Comparison of ENCODE assay signal across 1 cellular context in the genomic region with DNA sequence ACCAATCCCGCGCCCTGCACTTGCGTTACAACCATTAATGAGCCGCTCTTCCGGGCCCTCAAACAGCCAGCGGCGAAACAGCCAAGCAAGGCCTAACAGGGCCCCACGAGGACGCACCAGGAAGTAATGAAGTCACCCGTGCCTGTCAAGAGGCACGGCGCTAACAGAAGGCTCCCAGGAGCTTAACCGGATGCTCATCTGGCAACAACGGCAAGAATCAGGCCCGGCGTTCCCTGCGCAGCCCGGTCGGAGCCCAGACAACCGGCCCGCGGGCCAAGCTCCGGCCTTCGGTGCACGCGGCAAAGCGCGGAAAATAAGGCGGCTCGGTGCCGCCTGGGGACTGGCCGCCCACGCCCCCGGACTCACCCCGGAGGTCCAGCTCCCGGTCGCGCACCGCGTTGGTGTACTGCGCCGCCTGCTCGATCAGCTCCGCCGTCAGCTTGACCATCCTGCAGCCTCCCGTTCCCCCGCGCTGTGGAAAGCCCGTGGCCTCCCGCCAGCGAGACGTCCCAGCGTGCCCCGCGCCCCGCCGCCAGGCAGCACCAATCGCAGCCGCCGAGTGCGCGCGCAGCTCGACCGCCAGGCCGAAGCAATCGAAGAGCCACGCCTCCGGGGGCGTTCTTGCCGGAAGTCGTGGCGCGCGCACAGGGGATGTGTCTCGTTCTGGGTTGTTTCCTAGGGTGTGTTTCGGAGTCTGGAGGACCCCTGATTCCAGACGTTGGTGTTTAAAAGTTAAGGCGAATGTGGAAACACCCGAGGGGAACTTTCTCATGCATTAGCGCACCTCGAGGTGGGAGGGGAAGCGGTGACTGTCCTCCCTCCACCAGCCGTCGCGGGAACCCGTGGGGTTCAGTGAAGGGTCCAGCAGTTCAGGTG.
A peak's percentile ranks its signal among the peaks of the same experiment; 100 is the strongest.
TF ChIP-seq lines count a peak whose summit lies in the region.

A gene (minus strand): TSS at position 518 of the 876 bp plus-strand sequence. CDS start 70 bp downstream, at position 448.

TF ChIP-seq in HepG2, 621 proteins besides CTCF, POLR2A, EP300 and RAD21 (continued from another document and continues in another):
- TF ChIP-seq, protein P1, sequence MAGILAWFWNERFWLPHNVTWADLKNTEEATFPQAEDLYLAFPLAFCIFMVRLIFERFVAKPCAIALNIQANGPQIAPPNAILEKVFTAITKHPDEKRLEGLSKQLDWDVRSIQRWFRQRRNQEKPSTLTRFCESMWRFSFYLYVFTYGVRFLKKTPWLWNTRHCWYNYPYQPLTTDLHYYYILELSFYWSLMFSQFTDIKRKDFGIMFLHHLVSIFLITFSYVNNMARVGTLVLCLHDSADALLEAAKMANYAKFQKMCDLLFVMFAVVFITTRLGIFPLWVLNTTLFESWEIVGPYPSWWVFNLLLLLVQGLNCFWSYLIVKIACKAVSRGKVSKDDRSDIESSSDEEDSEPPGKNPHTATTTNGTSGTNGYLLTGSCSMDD (CRISPR knock-in tag; IDR thresholded peaks at IDR 0.05), result no peak
- TF ChIP-seq, protein P2, sequence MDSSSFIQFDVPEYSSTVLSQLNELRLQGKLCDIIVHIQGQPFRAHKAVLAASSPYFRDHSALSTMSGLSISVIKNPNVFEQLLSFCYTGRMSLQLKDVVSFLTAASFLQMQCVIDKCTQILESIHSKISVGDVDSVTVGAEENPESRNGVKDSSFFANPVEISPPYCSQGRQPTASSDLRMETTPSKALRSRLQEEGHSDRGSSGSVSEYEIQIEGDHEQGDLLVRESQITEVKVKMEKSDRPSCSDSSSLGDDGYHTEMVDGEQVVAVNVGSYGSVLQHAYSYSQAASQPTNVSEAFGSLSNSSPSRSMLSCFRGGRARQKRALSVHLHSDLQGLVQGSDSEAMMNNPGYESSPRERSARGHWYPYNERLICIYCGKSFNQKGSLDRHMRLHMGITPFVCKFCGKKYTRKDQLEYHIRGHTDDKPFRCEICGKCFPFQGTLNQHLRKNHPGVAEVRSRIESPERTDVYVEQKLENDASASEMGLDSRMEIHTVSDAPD (CRISPR knock-in tag; IDR thresholded peaks at IDR 0.05), result no peak
- TF ChIP-seq ELF1 (CRISPR knock-in tag; IDR thresholded peaks at IDR 0.05) (peak; percentile 90), ZNF232 (CRISPR knock-in tag; IDR thresholded peaks at IDR 0.05; ENCODE audit: borderline replicate concordance) (peak; percentile 30; the same call in 1 of the 2 replicates), ZBTB8A (CRISPR knock-in tag; IDR thresholded peaks at IDR 0.05; ENCODE audit: borderline replicate concordance, low read depth) (peak; percentile 87; the same call in 1 of the 2 replicates), ZFX (CRISPR knock-in tag; IDR thresholded peaks at IDR 0.05; ENCODE audit: low read depth) (peak; percentile 97), ZNF264 (CRISPR knock-in tag; IDR thresholded peaks at IDR 0.05) (peak; percentile 30; the same call in 1 of the 2 replicates), THYN1 (CRISPR knock-in tag; IDR thresholded peaks at IDR 0.05; ENCODE audit: borderline replicate concordance, low read depth) (no peak), POGZ (CRISPR knock-in tag; IDR thresholded peaks at IDR 0.05) (peak; percentile 91), ZNF775 (CRISPR knock-in tag; IDR thresholded peaks at IDR 0.05; ENCODE audit: borderline replicate concordance) (peak; percentile 65; the same call in 1 of the 2 replicates), ZNF24 (IDR thresholded peaks at IDR 0.05) (peak; percentile 75; the same call in 1 of the 2 replicates), ISX (CRISPR knock-in tag; conservative IDR thresholded peaks at IDR 0.05) (peak; percentile 82; the same call in 1 of the 2 replicates), JUND (CRISPR knock-in tag; IDR thresholded peaks at IDR 0.05) (no peak), RXRB (CRISPR knock-in tag; IDR thresholded peaks at IDR 0.05; ENCODE audit: borderline replicate concordance) (peak; percentile 74), ZFY (CRISPR knock-in tag; IDR thresholded peaks at IDR 0.05) (peak; percentile 97), ZNF160 (CRISPR knock-in tag; IDR thresholded peaks at IDR 0.05) (no peak; the same call in 1 of the 2 replicates), SALL2 (CRISPR knock-in tag; IDR thresholded peaks at IDR 0.05) (peak; percentile 95), NCOR1 (IDR thresholded peaks at IDR 0.05; ENCODE audit: borderline replicate concordance, low read length) (peak; percentile 60; the same call in 1 of the 2 replicates), HNRNPK (IDR thresholded peaks at IDR 0.05; ENCODE audit: low read depth, low read length, poor library complexity, severe bottlenecking) (peak; percentile 69), ZC3H13 (CRISPR knock-in tag; IDR thresholded peaks at IDR 0.05) (peak; percentile 98), ZNF143 (CRISPR knock-in tag; IDR thresholded peaks at IDR 0.05) (peak; percentile 97), ZNF780A (CRISPR knock-in tag; IDR thresholded peaks at IDR 0.05) (peak; percentile 66; the same call in 1 of the 2 replicates), HCFC1 (IDR thresholded peaks at IDR 0.05; ENCODE audit: low read depth, low read length) (peak; percentile 73), FOSL2 (CRISPR knock-in tag; IDR thresholded peaks at IDR 0.05) (peak; percentile 55; the same call in 1 of the 2 replicates), ZNF383 (CRISPR knock-in tag; IDR thresholded peaks at IDR 0.05; ENCODE audit: borderline replicate concordance) (peak; percentile 47; the same call in 1 of the 2 replicates), BCL6 (CRISPR knock-in tag; IDR thresholded peaks at IDR 0.05) (peak; percentile 69), KDM5B (CRISPR knock-in tag; IDR thresholded peaks at IDR 0.05; ENCODE audit: borderline replicate concordance) (0 out of 2 replicates have a peak, but pooled peaks have one; percentile 91), FOXK1 (CRISPR knock-in tag; IDR thresholded peaks at IDR 0.05; ENCODE audit: borderline replicate concordance, low read depth) (peak; percentile 95; the same call in 1 of the 2 replicates), CBX5 (CRISPR knock-in tag; IDR thresholded peaks at IDR 0.05; ENCODE audit: borderline replicate concordance) (no peak; the same call in 1 of the 2 replicates), HIVEP1 (CRISPR knock-in tag; IDR thresholded peaks at IDR 0.05) (peak; percentile 81; the same call in 1 of the 2 replicates)
- TF ChIP-seq, protein P3, sequence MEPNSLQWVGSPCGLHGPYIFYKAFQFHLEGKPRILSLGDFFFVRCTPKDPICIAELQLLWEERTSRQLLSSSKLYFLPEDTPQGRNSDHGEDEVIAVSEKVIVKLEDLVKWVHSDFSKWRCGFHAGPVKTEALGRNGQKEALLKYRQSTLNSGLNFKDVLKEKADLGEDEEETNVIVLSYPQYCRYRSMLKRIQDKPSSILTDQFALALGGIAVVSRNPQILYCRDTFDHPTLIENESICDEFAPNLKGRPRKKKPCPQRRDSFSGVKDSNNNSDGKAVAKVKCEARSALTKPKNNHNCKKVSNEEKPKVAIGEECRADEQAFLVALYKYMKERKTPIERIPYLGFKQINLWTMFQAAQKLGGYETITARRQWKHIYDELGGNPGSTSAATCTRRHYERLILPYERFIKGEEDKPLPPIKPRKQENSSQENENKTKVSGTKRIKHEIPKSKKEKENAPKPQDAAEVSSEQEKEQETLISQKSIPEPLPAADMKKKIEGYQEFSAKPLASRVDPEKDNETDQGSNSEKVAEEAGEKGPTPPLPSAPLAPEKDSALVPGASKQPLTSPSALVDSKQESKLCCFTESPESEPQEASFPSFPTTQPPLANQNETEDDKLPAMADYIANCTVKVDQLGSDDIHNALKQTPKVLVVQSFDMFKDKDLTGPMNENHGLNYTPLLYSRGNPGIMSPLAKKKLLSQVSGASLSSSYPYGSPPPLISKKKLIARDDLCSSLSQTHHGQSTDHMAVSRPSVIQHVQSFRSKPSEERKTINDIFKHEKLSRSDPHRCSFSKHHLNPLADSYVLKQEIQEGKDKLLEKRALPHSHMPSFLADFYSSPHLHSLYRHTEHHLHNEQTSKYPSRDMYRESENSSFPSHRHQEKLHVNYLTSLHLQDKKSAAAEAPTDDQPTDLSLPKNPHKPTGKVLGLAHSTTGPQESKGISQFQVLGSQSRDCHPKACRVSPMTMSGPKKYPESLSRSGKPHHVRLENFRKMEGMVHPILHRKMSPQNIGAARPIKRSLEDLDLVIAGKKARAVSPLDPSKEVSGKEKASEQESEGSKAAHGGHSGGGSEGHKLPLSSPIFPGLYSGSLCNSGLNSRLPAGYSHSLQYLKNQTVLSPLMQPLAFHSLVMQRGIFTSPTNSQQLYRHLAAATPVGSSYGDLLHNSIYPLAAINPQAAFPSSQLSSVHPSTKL (CRISPR knock-in tag; IDR thresholded peaks at IDR 0.05), result peak; percentile 63
- TF ChIP-seq, protein P4, sequence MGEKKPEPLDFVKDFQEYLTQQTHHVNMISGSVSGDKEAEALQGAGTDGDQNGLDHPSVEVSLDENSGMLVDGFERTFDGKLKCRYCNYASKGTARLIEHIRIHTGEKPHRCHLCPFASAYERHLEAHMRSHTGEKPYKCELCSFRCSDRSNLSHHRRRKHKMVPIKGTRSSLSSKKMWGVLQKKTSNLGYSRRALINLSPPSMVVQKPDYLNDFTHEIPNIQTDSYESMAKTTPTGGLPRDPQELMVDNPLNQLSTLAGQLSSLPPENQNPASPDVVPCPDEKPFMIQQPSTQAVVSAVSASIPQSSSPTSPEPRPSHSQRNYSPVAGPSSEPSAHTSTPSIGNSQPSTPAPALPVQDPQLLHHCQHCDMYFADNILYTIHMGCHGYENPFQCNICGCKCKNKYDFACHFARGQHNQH (CRISPR knock-in tag; IDR thresholded peaks at IDR 0.05), result peak; percentile 97
- TF ChIP-seq, protein P5, sequence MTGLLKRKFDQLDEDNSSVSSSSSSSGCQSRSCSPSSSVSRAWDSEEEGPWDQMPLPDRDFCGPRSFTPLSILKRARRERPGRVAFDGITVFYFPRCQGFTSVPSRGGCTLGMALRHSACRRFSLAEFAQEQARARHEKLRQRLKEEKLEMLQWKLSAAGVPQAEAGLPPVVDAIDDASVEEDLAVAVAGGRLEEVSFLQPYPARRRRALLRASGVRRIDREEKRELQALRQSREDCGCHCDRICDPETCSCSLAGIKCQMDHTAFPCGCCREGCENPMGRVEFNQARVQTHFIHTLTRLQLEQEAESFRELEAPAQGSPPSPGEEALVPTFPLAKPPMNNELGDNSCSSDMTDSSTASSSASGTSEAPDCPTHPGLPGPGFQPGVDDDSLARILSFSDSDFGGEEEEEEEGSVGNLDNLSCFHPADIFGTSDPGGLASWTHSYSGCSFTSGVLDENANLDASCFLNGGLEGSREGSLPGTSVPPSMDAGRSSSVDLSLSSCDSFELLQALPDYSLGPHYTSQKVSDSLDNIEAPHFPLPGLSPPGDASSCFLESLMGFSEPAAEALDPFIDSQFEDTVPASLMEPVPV (CRISPR knock-in tag; IDR thresholded peaks at IDR 0.05), result peak; percentile 57; the same call in 1 of the 2 replicates
- TF ChIP-seq, protein P6, sequence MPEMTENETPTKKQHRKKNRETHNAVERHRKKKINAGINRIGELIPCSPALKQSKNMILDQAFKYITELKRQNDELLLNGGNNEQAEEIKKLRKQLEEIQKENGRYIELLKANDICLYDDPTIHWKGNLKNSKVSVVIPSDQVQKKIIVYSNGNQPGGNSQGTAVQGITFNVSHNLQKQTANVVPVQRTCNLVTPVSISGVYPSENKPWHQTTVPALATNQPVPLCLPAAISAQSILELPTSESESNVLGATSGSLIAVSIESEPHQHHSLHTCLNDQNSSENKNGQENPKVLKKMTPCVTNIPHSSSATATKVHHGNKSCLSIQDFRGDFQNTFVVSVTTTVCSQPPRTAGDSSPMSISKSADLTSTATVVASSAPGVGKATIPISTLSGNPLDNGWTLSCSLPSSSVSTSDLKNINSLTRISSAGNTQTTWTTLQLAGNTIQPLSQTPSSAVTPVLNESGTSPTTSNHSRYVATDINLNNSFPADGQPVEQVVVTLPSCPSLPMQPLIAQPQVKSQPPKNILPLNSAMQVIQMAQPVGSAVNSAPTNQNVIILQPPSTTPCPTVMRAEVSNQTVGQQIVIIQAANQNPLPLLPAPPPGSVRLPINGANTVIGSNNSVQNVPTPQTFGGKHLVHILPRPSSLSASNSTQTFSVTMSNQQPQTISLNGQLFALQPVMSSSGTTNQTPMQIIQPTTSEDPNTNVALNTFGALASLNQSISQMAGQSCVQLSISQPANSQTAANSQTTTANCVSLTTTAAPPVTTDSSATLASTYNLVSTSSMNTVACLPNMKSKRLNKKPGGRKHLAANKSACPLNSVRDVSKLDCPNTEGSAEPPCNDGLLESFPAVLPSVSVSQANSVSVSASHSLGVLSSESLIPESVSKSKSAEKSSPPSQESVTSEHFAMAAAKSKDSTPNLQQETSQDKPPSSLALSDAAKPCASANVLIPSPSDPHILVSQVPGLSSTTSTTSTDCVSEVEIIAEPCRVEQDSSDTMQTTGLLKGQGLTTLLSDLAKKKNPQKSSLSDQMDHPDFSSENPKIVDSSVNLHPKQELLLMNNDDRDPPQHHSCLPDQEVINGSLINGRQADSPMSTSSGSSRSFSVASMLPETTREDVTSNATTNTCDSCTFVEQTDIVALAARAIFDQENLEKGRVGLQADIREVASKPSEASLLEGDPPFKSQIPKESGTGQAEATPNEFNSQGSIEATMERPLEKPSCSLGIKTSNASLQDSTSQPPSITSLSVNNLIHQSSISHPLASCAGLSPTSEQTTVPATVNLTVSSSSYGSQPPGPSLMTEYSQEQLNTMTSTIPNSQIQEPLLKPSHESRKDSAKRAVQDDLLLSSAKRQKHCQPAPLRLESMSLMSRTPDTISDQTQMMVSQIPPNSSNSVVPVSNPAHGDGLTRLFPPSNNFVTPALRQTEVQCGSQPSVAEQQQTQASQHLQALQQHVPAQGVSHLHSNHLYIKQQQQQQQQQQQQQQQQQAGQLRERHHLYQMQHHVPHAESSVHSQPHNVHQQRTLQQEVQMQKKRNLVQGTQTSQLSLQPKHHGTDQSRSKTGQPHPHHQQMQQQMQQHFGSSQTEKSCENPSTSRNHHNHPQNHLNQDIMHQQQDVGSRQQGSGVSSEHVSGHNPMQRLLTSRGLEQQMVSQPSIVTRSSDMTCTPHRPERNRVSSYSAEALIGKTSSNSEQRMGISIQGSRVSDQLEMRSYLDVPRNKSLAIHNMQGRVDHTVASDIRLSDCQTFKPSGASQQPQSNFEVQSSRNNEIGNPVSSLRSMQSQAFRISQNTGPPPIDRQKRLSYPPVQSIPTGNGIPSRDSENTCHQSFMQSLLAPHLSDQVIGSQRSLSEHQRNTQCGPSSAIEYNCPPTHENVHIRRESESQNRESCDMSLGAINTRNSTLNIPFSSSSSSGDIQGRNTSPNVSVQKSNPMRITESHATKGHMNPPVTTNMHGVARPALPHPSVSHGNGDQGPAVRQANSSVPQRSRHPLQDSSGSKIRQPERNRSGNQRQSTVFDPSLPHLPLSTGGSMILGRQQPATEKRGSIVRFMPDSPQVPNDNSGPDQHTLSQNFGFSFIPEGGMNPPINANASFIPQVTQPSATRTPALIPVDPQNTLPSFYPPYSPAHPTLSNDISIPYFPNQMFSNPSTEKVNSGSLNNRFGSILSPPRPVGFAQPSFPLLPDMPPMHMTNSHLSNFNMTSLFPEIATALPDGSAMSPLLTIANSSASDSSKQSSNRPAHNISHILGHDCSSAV (CRISPR knock-in tag; IDR thresholded peaks at IDR 0.05; ENCODE audit: borderline replicate concordance), result no peak; the same call in 1 of the 2 replicates
- TF ChIP-seq, protein P7, sequence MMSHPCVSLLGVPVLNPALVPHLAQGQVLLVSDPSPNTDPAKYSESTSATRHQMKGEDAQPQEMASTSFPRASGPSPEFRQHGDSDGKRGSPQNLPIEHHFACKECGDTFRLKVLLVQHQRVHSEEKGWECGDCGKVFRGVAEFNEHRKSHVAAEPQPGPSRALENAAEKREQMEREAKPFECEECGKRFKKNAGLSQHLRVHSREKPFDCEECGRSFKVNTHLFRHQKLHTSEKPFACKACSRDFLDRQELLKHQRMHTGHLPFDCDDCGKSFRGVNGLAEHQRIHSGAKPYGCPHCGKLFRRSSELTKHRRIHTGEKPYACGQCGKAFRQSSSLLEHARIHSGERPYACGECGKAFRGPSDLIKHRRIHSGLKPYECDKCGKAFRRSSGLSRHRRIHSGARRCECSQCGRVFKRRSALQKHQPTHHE (CRISPR knock-in tag; IDR thresholded peaks at IDR 0.05; ENCODE audit: borderline replicate concordance), result peak; percentile 58; the same call in 1 of the 2 replicates
